Comparison of ENCODE assay signal across 24 cellular contexts in the genomic region with DNA sequence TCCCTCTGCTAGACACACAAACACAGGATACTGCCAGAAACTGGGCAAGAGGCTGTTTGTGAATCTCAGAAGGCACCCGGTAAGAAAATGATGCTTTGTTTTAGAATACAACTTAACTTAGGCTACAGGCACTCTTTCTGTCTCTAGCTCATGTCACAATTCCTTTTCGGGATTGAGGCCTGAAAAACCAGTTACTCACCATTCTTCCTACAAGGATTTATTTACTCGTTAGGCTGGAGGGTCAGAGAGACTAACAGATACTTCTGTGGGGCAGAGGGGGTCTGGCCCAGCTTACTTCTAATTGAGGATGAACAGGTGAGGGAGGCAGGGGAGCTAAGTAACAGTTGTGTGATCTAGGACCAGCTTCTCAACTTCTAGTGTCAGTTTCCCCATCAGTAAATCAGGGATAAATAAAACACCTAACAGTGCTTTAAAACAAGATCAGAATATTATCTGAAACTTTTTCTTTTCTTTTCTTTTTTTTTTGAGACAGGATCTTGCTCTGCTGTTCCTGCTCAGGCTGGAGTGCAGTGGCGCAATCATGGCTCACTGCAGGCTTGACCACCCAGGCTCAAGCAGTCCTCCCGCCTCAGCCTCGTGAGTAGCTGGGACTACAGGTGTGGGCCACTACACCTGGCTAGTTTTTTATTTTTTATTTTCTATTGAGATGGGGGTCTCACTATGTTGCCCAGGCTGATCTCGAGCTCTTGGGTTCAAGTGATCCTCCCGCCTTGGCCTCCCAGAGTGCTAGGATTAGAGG. TPM values are rescaled to one million over a fixed set of nuclear protein-coding genes. Genes with fewer than 3 reads are reported as not detected.
DNase-seq lines count a peak whose midpoint lies in the region; ATAC-seq and TF ChIP-seq lines count a peak whose summit lies in the region.
"Had no signal": no experiment of that assay in that cellular context is flagged by ENCODE, and none has a peak within 500 bp of the region (broad histone marks: within the 10 kb centered on the region; RNA-seq: fewer than 3 reads in every experiment).

No MANE protein-coding gene starts in this region.

- TF ChIP-seq CTCF in endodermal cell (conservative IDR thresholded peaks at IDR 0.05), result no peak
- TF ChIP-seq CTCF in type B pancreatic cell (conservative IDR thresholded peaks at IDR 0.05), result no peak
- no peak for TF ChIP-seq CTCF in foreskin fibroblast (IDR thresholded peaks at IDR 0.05; ENCODE audit: low read depth, low read length)

- H3K9me3 ChIP-seq in endodermal cell (ENCODE audit: control insufficient read depth, low read length), result no peaks in the 10 kb centered on the region
- H3K9me3 ChIP-seq: A549, neutrophil, spleen, tibial nerve had no signal

- no peak for DNase-seq in activated CD4-positive, alpha-beta T cell treated with anti-CD3 and anti-CD28 coated beads for 36 hours
- no peak for DNase-seq in activated CD4-positive, alpha-beta T cell treated with anti-CD3 and anti-CD28 coated beads for 48 hours
- DNase-seq in endodermal cell, result no peak
- no peak for DNase-seq in naive B cell
- no peak for DNase-seq in type B pancreatic cell (ENCODE audit: extremely low spot score, unreplicated experiment)
- DNase-seq in foreskin fibroblast, result no peak
- no peak for DNase-seq in SW480 (ENCODE audit: low spot score)
- DNase-seq in NCI-H748 treated with DMSO at 0.1 percent for 48 hours (lab: John Stamatoyannopoulos, UW), result no peak
- DNase-seq: activated effector memory CD4-positive, alpha-beta T cell treated with Interleukin-2 at 50 U/mL for 16 hours; Calu3; effector CD4-positive, alpha-beta T cell; MV-4-11; NCI-H187 treated with DMSO at 0.1 percent for 48 hours; NCI-H345; OCI-M1; SHP77 treated with DMSO at 0.1 percent for 48 hours; spleen; stimulated activated CD4-positive, alpha-beta T cell treated with anti-CD3 and anti-CD28 coated beads, Interleukin-4, amount 100 ng/mL, for 24 hours had no signal

- H3K27ac Mint-ChIP-seq in activated CD4-positive, alpha-beta T cell treated with anti-CD3 and anti-CD28 coated beads for 36 hours, result peak overlapping the region; percentile 17
- H3K27ac Mint-ChIP-seq in endodermal cell (peak overlapping the region; percentile 59), naive B cell (peak overlapping the region in 4 of 6 donors; percentile 54 to 76 (median 63)), type B pancreatic cell (peak overlapping the region; percentile 91)
- H3K27ac Mint-ChIP-seq: stimulated activated naive CD8-positive, alpha-beta T cell treated with anti-CD3 and anti-CD28 coated beads, Interleukin-15, Interleukin-2, amounts not matched to agents 100 ng/mL and 50 ng/mL, for 24 hours had no signal

- no peak overlapping the region for H3K4me3 Mint-ChIP-seq in activated CD4-positive, alpha-beta T cell treated with anti-CD3 and anti-CD28 coated beads for 36 hours
- H3K4me3 Mint-ChIP-seq in endodermal cell, result no peak overlapping the region
- no peak overlapping the region for H3K4me3 Mint-ChIP-seq in naive B cell
- H3K4me3 Mint-ChIP-seq in type B pancreatic cell, result peak overlapping the region; percentile 11
- H3K4me3 Mint-ChIP-seq: B cell; stimulated activated naive CD8-positive, alpha-beta T cell treated with anti-CD3 and anti-CD28 coated beads, Interleukin-15, Interleukin-2, amounts not matched to agents 100 ng/mL and 50 ng/mL, for 24 hours had no signal

- peaks cover 8% of the 10 kb centered on the region for H3K36me3 Mint-ChIP-seq in activated CD4-positive, alpha-beta T cell treated with anti-CD3 and anti-CD28 coated beads for 36 hours (ENCODE audit: low read depth)
- H3K36me3 Mint-ChIP-seq in endodermal cell (ENCODE audit: low read depth) (peaks cover 21% of the 10 kb centered on the region), naive B cell (no peaks in the 10 kb centered on the region), type B pancreatic cell (peaks cover 12% of the 10 kb centered on the region)

- peaks cover 9% of the 10 kb centered on the region for H3K4me1 ChIP-seq in endodermal cell (ENCODE audit: control insufficient read depth, insufficient read depth, low read length)

- H3K9me3 Mint-ChIP-seq in activated CD4-positive, alpha-beta T cell treated with anti-CD3 and anti-CD28 coated beads for 36 hours (ENCODE audit: low read depth), result no peaks in the 10 kb centered on the region
- H3K9me3 Mint-ChIP-seq in endodermal cell (no peaks in the 10 kb centered on the region), naive B cell (no peaks in the 10 kb centered on the region), type B pancreatic cell (no peaks in the 10 kb centered on the region)
- H3K9me3 Mint-ChIP-seq: stimulated activated naive CD8-positive, alpha-beta T cell treated with anti-CD3 and anti-CD28 coated beads, Interleukin-15, Interleukin-2, amounts not matched to agents 100 ng/mL and 50 ng/mL, for 24 hours had no signal

- CTCF ChIA-PET in activated CD4-positive, alpha-beta T cell treated with anti-CD3 and anti-CD28 coated beads for 36 hours (lab: Charles Lee), result interaction anchor here (0.6 to 2.5 kb wide), 10 partner anchors 8 to 63 kb away, joined by 3 to 9 read pairs (median 4); no protein-coding TSS in a partner anchor

- H3K27ac ChIP-seq in endodermal cell (ENCODE audit: low read depth, low read length), result no peak overlapping the region
- H3K27ac ChIP-seq: A549, neutrophil, spleen, tibial nerve had no signal

- H3K4me1 Mint-ChIP-seq in activated CD4-positive, alpha-beta T cell treated with anti-CD3 and anti-CD28 coated beads for 36 hours, result peaks cover 43% of the 10 kb centered on the region
- H3K4me1 Mint-ChIP-seq in endodermal cell (peaks cover 9% of the 10 kb centered on the region), naive B cell (peaks cover 43 to 73% (median 53%) of the 10 kb centered on the region in 3 donors), type B pancreatic cell (ENCODE audit: unreplicated experiment) (peaks cover 27% of the 10 kb centered on the region)

- intact Hi-C loops in activated CD4-positive, alpha-beta T cell treated with anti-CD3 and anti-CD28 coated beads for 36 hours (cut with DNase I, micrococcal nuclease), result no loop called here

- no peak overlapping the region for H3K9ac ChIP-seq in endodermal cell (ENCODE audit: extremely low read depth, low read length, poor library complexity, severe bottlenecking)

- POLR2A ChIA-PET in activated CD4-positive, alpha-beta T cell treated with anti-CD3 and anti-CD28 coated beads for 36 hours (lab: Charles Lee), result no interaction called here

- WGBS in endodermal cell (ENCODE audit: insufficient coverage in 1 of 2, insufficient read length in 1 of 2), 2 experiments, result 93 to 95% methylated on average over 3 to 8 of the region's 8 CpGs

- peaks cover 20% of the 10 kb centered on the region for H3K36me3 ChIP-seq in endodermal cell (ENCODE audit: control insufficient read depth, insufficient read depth, low read length)
- H3K36me3 ChIP-seq: tibial nerve had no signal

- H3K4me3 ChIP-seq in endodermal cell (ENCODE audit: low read length), result no peak overlapping the region
- H3K4me3 ChIP-seq in foreskin fibroblast (ENCODE audit: low read depth in 1 of 2, low read length in 2 of 2), result no peak overlapping the region
- H3K4me3 ChIP-seq: A549, spleen, tibial nerve had no signal

- no peak for ATAC-seq in activated CD4-positive, alpha-beta T cell treated with anti-CD3 and anti-CD28 coated beads for 36 hours
- ATAC-seq in naive B cell (ENCODE audit: low read depth in 2 of 2), result no peak
- ATAC-seq: A549, left lobe of liver had no signal

- no peaks in the 10 kb centered on the region for H3K27me3 ChIP-seq in endodermal cell (ENCODE audit: control insufficient read depth, insufficient read depth, low read length, poor library complexity, severe bottlenecking)
- H3K27me3 ChIP-seq: neutrophil, spleen, tibial nerve had no signal

- H3K27me3 Mint-ChIP-seq in activated CD4-positive, alpha-beta T cell treated with anti-CD3 and anti-CD28 coated beads for 36 hours, result no peaks in the 10 kb centered on the region
- H3K27me3 Mint-ChIP-seq in endodermal cell (ENCODE audit: insufficient read depth) (no peaks in the 10 kb centered on the region), naive B cell (no peaks in the 10 kb centered on the region), type B pancreatic cell (no peaks in the 10 kb centered on the region)
- H3K27me3 Mint-ChIP-seq: B cell; stimulated activated naive CD8-positive, alpha-beta T cell treated with anti-CD3 and anti-CD28 coated beads, Interleukin-15, Interleukin-2, amounts not matched to agents 100 ng/mL and 50 ng/mL, for 24 hours had no signal

RNA-seq across cellular contexts. Expression of a gene that starts 31.9 kb away (rescaled TPM):
- 10 to 100 TPM; 53.6 to 85.4 TPM for total RNA-seq in activated CD4-positive, alpha-beta T cell treated with anti-CD3 and anti-CD28 coated beads for 36 hours
- total RNA-seq in endodermal cell (10 to 100 TPM; 43.6 to 59.0 TPM), type B pancreatic cell (ENCODE audit: low replicate concordance) (70.0 and 71.3 TPM in 2 replicates)
- 55.3 TPM for polyA plus RNA-seq in endodermal cell (2013, experiment 1 of 2)
- 47.4 TPM for polyA plus RNA-seq in endodermal cell (2013, experiment 2 of 2)
- polyA plus RNA-seq in naive B cell (ENCODE audit: low read depth in 6 of 6), result 10 to 100 TPM; 60.3 to 95.4 (median 73.0) TPM

RNA-seq across cellular contexts. Expression of a gene that starts 57.9 kb away (rescaled TPM):
- total RNA-seq in activated CD4-positive, alpha-beta T cell treated with anti-CD3 and anti-CD28 coated beads for 36 hours, result 1 to 10 TPM; 2.7 TPM
- 10 to 100 TPM in 1 of 2 donors, 1 to 10 TPM in 1; 8.0 to 12.0 TPM for total RNA-seq in endodermal cell
- polyA plus RNA-seq in endodermal cell (2013, experiment 1 of 2), result 27.7 TPM
- 24.1 TPM for polyA plus RNA-seq in endodermal cell (2013, experiment 2 of 2)
- 1 to 10 TPM in 5 of 6 donors, under 1 TPM in 1; 0.93 to 2.9 (median 1.8) TPM for polyA plus RNA-seq in naive B cell (ENCODE audit: low read depth in 6 of 6)
- total RNA-seq in type B pancreatic cell (ENCODE audit: low replicate concordance), result 2.0 and 4.2 TPM in 2 replicates

Comparison
In these comparisons a context has a peak if more than half of its experiments do, and no peak if none do; other contexts are left out.
1. H3K27ac Mint-ChIP-seq: peak in every context shown above with its lines; median percentile 91 in type B pancreatic cell; 63 in naive B cell; 59 in endodermal cell; 17 in activated CD4-positive, alpha-beta T cell treated with anti-CD3 and anti-CD28 coated beads for 36 hours.